In the genomic region with DNA sequence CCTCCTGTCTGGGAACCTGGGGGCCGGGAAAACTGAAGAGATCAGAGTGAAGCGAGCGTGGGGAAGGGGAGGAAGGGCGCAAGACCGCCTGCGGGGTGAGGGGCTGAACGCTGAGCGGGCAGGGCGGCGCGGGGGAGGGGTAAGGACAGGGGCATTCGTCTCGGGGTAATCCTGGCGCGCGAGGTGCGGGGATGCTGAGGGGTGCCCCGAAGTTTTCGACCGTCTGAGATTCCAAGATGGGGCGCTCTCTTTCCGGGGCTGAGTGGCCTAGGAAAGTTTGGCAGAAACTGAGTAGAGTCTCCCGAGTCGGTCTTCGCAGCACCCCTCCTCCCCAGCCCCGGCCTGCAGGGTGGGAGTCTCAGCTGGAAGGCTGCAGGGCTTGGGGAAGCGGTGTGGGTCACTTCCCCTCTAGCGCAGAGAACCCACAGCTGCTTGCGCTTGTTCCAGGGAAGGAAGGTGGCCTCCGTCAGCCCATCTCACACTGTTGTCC, we compare ENCODE assay signal across 8 cellular contexts. TPM values are rescaled to one million over a fixed set of nuclear protein-coding genes. Genes with fewer than 3 reads are reported as not detected.
DNase-seq lines count a peak whose midpoint lies in the region; ATAC-seq and TF ChIP-seq lines count a peak whose summit lies in the region.

No MANE protein-coding gene starts in this region.

- H3K4me3 ChIP-seq in colonic mucosa: peak overlapping the region; percentile 48

- intact Hi-C loops in colonic mucosa (cut with DNase I): loop anchor here (5.0 kb wide), 2 partner anchors 83 to 148 kb away; a partner anchor contains a TSS

- H3K4me1 Mint-ChIP-seq in naive B cell: peaks cover 33 to 59% (median 52%) of the 10 kb centered on the region in 3 donors

- ATAC-seq in naive B cell (ENCODE audit: low read depth in 2 of 2) (peak in 1 of 2 donors; percentile 11), GM21447 (IDR thresholded peaks at IDR 0.05; ENCODE audit: unreplicated experiment) (no peak)

- H3K9me3 ChIP-seq in colonic mucosa: no peaks in the 10 kb centered on the region

- peaks cover 7% of the 10 kb centered on the region for H3K27me3 ChIP-seq in colonic mucosa

- no peak for TF ChIP-seq CTCF in colonic mucosa (IDR thresholded peaks at IDR 0.05)

- DNase-seq in GDM1 (lab: John Stamatoyannopoulos, UW): peak; percentile 46
- DNase-seq in NOMO-1 (lab: John Stamatoyannopoulos, UW; ENCODE audit: unreplicated experiment in 2 of 2): peak; percentile 36 to 50
- peak; percentile 30 for DNase-seq in colonic mucosa
- DNase-seq in naive B cell: no peak
- DNase-seq in foreskin melanocyte: no peak
- DNase-seq in NCI-H1930 (lab: John Stamatoyannopoulos, UW): no peak
- DNase-seq in HPDE6-E6E7 (ENCODE audit: extremely low spot score): no peak

- H3K27ac ChIP-seq in colonic mucosa: no peak overlapping the region

- H3K36me3 Mint-ChIP-seq in naive B cell: no peaks in the 10 kb centered on the region

- peaks cover 6% of the 10 kb centered on the region for H3K36me3 ChIP-seq in colonic mucosa

- H3K27ac Mint-ChIP-seq in naive B cell: peak overlapping the region in 4 of 6 donors; percentile 34 to 95 (median 83)

- H3K4me1 ChIP-seq in colonic mucosa: peaks cover 15% of the 10 kb centered on the region

- H3K4me3 Mint-ChIP-seq in naive B cell: peak overlapping the region; percentile 82 to 95 (median 87)

- H3K9ac ChIP-seq in colonic mucosa (ENCODE audit: low read depth in 2 of 2, low read length in 2 of 2): peak overlapping the region; percentile 24 to 31

- H3K9me3 Mint-ChIP-seq in naive B cell: no peaks in the 10 kb centered on the region

- H3K27me3 Mint-ChIP-seq in naive B cell: no peaks in the 10 kb centered on the region

RNA-seq across cellular contexts. Expression of a gene that starts 0.6 kb away (rescaled TPM):
- total RNA-seq in colonic mucosa: 1 to 10 TPM in 1 of 2 donors, under 1 TPM in 1; 0.86 to 2.9 TPM
- polyA plus RNA-seq in naive B cell (ENCODE audit: low read depth in 6 of 6): 1 to 10 TPM in 4 of 6 donors, under 1 TPM in 2; 0.57 to 2.0 (median 1.1) TPM

RNA-seq across cellular contexts. Expression of a gene that starts 10.5 kb away (rescaled TPM):
- total RNA-seq in colonic mucosa: 100 to 1,000 TPM; 723 to 795 TPM
- polyA plus RNA-seq in naive B cell (ENCODE audit: low read depth in 6 of 6): 1,000 to 10,000 TPM; 1,035 to 2,004 (median 1,907) TPM

Comparison
In these comparisons a context has a peak if more than half of its experiments do, and no peak if none do; other contexts are left out.
1. DNase-seq: peak in GDM1 (single experiment), NOMO-1 (2 of 2) and colonic mucosa (single experiment); none in naive B cell (single experiment), foreskin melanocyte (single experiment), NCI-H1930 (0 of 2) and HPDE6-E6E7 (single experiment).